4 cellular contexts compared by ENCODE assay signal in the genomic region with DNA sequence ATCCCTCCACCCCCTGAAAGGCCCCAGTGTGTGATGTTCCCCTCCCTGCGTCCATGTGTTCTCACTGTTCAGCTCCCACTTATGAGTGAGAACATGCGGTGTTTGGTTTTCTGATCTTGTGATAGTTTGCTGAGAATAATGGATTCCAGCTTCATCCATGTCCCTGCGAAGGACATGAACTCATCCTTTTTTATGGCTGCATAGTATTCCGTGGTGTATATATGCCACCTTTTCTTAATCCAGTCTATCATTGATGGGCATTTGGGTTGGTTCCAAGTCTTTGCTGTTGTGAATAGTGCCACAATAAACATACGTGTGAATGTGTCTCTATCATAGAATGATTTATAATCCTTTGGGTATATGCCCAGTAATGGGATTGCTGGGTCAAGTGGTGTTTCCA. TPM values are rescaled to one million over a fixed set of nuclear protein-coding genes. Genes with fewer than 3 reads are reported as not detected.
"Had no signal": no experiment of that assay in that cellular context is flagged by ENCODE, and none has a peak within 500 bp of the region (broad histone marks: within the 10 kb centered on the region; RNA-seq: fewer than 3 reads in every experiment).

No MANE protein-coding gene starts in this region.

RNA-seq across cellular contexts. Expression of a gene that starts 55.8 kb away (rescaled TPM):
- total RNA-seq: OCI-LY7, PC-9, Peyer's patch had no signal
- polyA plus RNA-seq: SK-N-SH had no signal
